Comparison of ENCODE assay signal across 8 cellular contexts in the genomic region with DNA sequence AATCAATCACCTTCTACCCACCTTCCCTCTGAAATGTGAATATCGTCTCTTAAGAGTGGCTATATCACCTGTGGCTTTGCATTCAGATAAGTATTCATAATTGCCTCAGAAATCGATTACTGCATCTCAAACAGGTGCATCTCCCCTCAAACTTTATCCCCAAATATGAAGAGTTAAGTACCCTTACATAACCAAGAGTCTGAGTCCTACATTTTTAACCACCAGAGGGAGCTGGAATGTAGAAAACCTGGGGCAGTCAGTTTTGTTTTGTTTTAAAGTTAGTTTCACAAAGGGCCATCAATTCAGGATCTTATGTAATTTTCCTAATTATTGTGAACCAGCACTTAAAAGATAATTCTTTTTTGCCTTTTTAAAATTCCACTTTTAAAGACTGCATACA. TPM values are rescaled to one million over a fixed set of nuclear protein-coding genes. Genes with fewer than 3 reads are reported as not detected.
DNase-seq lines count a peak whose midpoint lies in the region; ATAC-seq and TF ChIP-seq lines count a peak whose summit lies in the region.

No MANE protein-coding gene starts in this region.

- H3K4me3 Mint-ChIP-seq in activated naive CD8-positive, alpha-beta T cell treated with anti-CD3 and anti-CD28 coated beads, Interleukin-2, amount 50 U/mL, for 24 hours: no peak overlapping the region

- H3K36me3 Mint-ChIP-seq in activated naive CD8-positive, alpha-beta T cell treated with anti-CD3 and anti-CD28 coated beads, Interleukin-2, amount 50 U/mL, for 24 hours (ENCODE audit: low read depth): no peaks in the 10 kb centered on the region

- H3K36me3 ChIP-seq in heart right ventricle: peaks cover 0 to 58% (median 0%) of the 10 kb centered on the region in 9 donors

- ATAC-seq in Right ventricle myocardium inferior (peak; percentile 34), heart right ventricle (peak in 2 of 8 donors; percentile 53 to 67), sciatic nerve (peak; percentile 46), HG02678 (IDR thresholded peaks at IDR 0.05; ENCODE audit: unreplicated experiment) (no peak)
- no peak for ATAC-seq in activated naive CD8-positive, alpha-beta T cell treated with anti-CD3 and anti-CD28 coated beads, Interleukin-2, amount 50 U/mL, for 24 hours

- peak overlapping the region; percentile 30 for H3K27ac Mint-ChIP-seq in activated naive CD8-positive, alpha-beta T cell treated with anti-CD3 and anti-CD28 coated beads, Interleukin-2, amount 50 U/mL, for 24 hours

- TF ChIP-seq CTCF in heart right ventricle (IDR thresholded peaks at IDR 0.05): peak; percentile 37 to 71 (median 69)

- H3K4me1 ChIP-seq in heart right ventricle: peaks cover 0 to 23% (median 8%) of the 10 kb centered on the region in 9 donors

- peaks cover 0 to 4% (median 0%) of the 10 kb centered on the region in 7 donors for H3K27me3 ChIP-seq in heart right ventricle

- DNase-seq in Right ventricle myocardium inferior (ENCODE audit: missing footprints) (no peak), cardiac septum (ENCODE audit: low spot score) (no peak), NCI-H146 (lab: John Stamatoyannopoulos, UW) (peak; percentile 25), heart right ventricle (peak in 1 of 2 donors; percentile 11), sciatic nerve (ENCODE audit: low spot score) (no peak)
- no peak for DNase-seq in activated naive CD8-positive, alpha-beta T cell treated with anti-CD3 and anti-CD28 coated beads, Interleukin-2, amount 50 U/mL, for 24 hours
- no peak for DNase-seq in activated CD4-positive, CD25-positive, alpha-beta regulatory T cell treated with anti-CD3 and anti-CD28 coated beads, Interleukin-2, amount 50 U/mL, for 72 hours

- H3K27ac ChIP-seq in heart right ventricle: peak overlapping the region in 8 of 10 donors; percentile 9 to 69 (median 40)

- H3K27me3 Mint-ChIP-seq in activated naive CD8-positive, alpha-beta T cell treated with anti-CD3 and anti-CD28 coated beads, Interleukin-2, amount 50 U/mL, for 24 hours: no peaks in the 10 kb centered on the region

- no peaks in the 10 kb centered on the region for H3K9me3 ChIP-seq in heart right ventricle

- H3K4me3 ChIP-seq in heart right ventricle: no peak overlapping the region

- intact Hi-C loops in Right ventricle myocardium inferior (cut with DNase I) (loop anchor here (2.0 to 10.0 kb wide), 2 partner anchors 90 to 684 kb away; partner anchors contain the start of gene TMSB4X), cardiac septum (cut with DNase I) (loop anchor here (1.0 to 10.0 kb wide), 3 partner anchors 89 to 374 kb away; no protein-coding TSS in a partner anchor), heart right ventricle (cut with DNase I) (loop anchor here (2.0 to 10.0 kb wide), 7 partner anchors 76 to 374 kb away; partner anchors contain the start of genes OFD1 (in 2 of the 10), TRAPPC2 (in 2 of the 10) and GEMIN8 (in 1 of the 10)), sciatic nerve (cut with DNase I) (no loop called here)

- H3K9me3 Mint-ChIP-seq in activated naive CD8-positive, alpha-beta T cell treated with anti-CD3 and anti-CD28 coated beads, Interleukin-2, amount 50 U/mL, for 24 hours: no peaks in the 10 kb centered on the region

- peaks cover 18% of the 10 kb centered on the region for H3K4me1 Mint-ChIP-seq in activated naive CD8-positive, alpha-beta T cell treated with anti-CD3 and anti-CD28 coated beads, Interleukin-2, amount 50 U/mL, for 24 hours

- 13 to 19% methylated on average over 2 of the region's 2 CpGs for WGBS in heart right ventricle, 2 donors

RNA-seq across cellular contexts. Expression of gene TCEANC, which starts 5.7 kb away (rescaled TPM):
- total RNA-seq in Right ventricle myocardium inferior: 6.4 TPM
- 6.4 TPM for total RNA-seq in cardiac septum
- total RNA-seq in heart right ventricle: 1 to 10 TPM; 3.3 to 7.2 (median 4.6) TPM
- polyA plus RNA-seq in heart right ventricle: 1 to 10 TPM in 1 of 2 donors, under 1 TPM in 1; 0.59 to 3.1 TPM
- 10.9 TPM for total RNA-seq in sciatic nerve

RNA-seq across cellular contexts. Expression of gene RAB9A, which starts 30.3 kb away (rescaled TPM):
- total RNA-seq in Right ventricle myocardium inferior (20.7 TPM), cardiac septum (28.2 TPM), heart right ventricle (10 to 100 TPM; 16.9 to 28.9 (median 20.9) TPM), sciatic nerve (27.2 TPM)
- 10 to 100 TPM in 1 of 2 donors, 1 to 10 TPM in 1; 5.1 to 19.6 TPM for polyA plus RNA-seq in heart right ventricle

Comparison
In these comparisons a context has a peak if more than half of its experiments do, and no peak if none do; other contexts are left out.
1. ATAC-seq: peak in Right ventricle myocardium inferior (single experiment) and sciatic nerve (single experiment); none in activated naive CD8-positive, alpha-beta T cell treated with anti-CD3 and anti-CD28 coated beads, Interleukin-2, amount 50 U/mL, for 24 hours (single experiment) and HG02678 (single experiment).